ENCODE assay signal across 20 cellular contexts in the genomic region with DNA sequence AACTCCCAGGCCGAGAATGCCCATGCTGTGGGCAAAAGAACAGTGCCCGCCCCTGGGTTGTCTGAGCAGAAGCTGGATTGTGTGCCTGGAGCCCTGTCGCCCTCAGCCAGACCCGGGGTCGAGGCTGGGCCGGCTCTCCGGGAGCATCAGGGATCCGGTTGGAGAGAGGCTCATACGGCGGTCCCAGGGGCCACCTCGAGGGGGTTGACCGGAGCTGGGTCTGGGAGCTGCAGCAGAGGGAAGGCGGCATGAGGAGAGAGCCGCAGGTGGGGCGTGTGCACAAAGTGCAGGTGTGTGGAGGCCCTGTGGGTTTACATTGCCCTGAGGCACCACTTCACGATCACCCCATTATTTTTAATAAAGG. TPM values are rescaled to one million over a fixed set of nuclear protein-coding genes. Genes with fewer than 3 reads are reported as not detected.
DNase-seq lines count a peak whose midpoint lies in the region; ATAC-seq and TF ChIP-seq lines count a peak whose summit lies in the region.
"Had no signal": no experiment of that assay in that cellular context is flagged by ENCODE, and none has a peak within 500 bp of the region (broad histone marks: within the 10 kb centered on the region; RNA-seq: fewer than 3 reads in every experiment).

No MANE protein-coding gene starts in this region.

- H3K4me1 Mint-ChIP-seq in activated naive CD8-positive, alpha-beta T cell treated with anti-CD3 and anti-CD28 coated beads, Interleukin-2, amount 10 ng/mL, durations not matched to agents 7 days and 5 days = peaks cover 52% of the 10 kb centered on the region
- H3K4me1 Mint-ChIP-seq in activated naive CD8-positive, alpha-beta T cell treated with anti-CD3 and anti-CD28 coated beads for 36 hours = peaks cover 43% of the 10 kb centered on the region
- peaks cover 73 to 89% of the 10 kb centered on the region in 2 donors for H3K4me1 Mint-ChIP-seq in natural killer cell treated with Interleukin-12 subunit alpha and Interleukin-12 subunit beta and Interleukin-15 and Interleukin-18, amount 100 ng/mL, for 72 hours (ENCODE audit: low read depth in 2 of 2)
- peaks cover 18 to 64% of the 10 kb centered on the region in 2 donors for H3K4me1 Mint-ChIP-seq in stimulated activated naive B cell treated with anti-CD40 and anti-IgM and Interleukin-4, amounts not matched to agents 10 μg/mL and 1 μg/mL and 100 μg/mL, for 72 hours

- no peak for TF ChIP-seq POLR2A in right lobe of liver (IDR thresholded peaks at IDR 0.05)

- CTCF ChIA-PET in Panc1 (lab: Charles Lee) = no interaction called here

- peaks cover 40% of the 10 kb centered on the region for H3K36me3 Mint-ChIP-seq in activated naive CD8-positive, alpha-beta T cell treated with anti-CD3 and anti-CD28 coated beads, Interleukin-2, amount 10 ng/mL, durations not matched to agents 7 days and 5 days
- H3K36me3 Mint-ChIP-seq in activated naive CD8-positive, alpha-beta T cell treated with anti-CD3 and anti-CD28 coated beads for 36 hours = peaks cover 34% of the 10 kb centered on the region
- peaks cover 7% of the 10 kb centered on the region for H3K36me3 Mint-ChIP-seq in natural killer cell treated with Interleukin-12 subunit alpha and Interleukin-12 subunit beta and Interleukin-15 and Interleukin-18, amount 100 ng/mL, for 72 hours
- H3K36me3 Mint-ChIP-seq in stimulated activated naive B cell treated with anti-CD40 and anti-IgM and Interleukin-4, amounts not matched to agents 10 μg/mL and 1 μg/mL and 100 μg/mL, for 72 hours = peaks cover 33 to 54% of the 10 kb centered on the region in 2 donors

- no peaks in the 10 kb centered on the region for H3K27me3 ChIP-seq in Panc1 (ENCODE audit: control insufficient read depth, insufficient read depth, low read length)
- no peaks in the 10 kb centered on the region for H3K27me3 ChIP-seq in right lobe of liver
- H3K27me3 ChIP-seq: MG63 had no signal

- H3K27me3 Mint-ChIP-seq in activated naive CD8-positive, alpha-beta T cell treated with anti-CD3 and anti-CD28 coated beads, Interleukin-2, amount 10 ng/mL, durations not matched to agents 7 days and 5 days = no peaks in the 10 kb centered on the region
- H3K27me3 Mint-ChIP-seq in activated naive CD8-positive, alpha-beta T cell treated with anti-CD3 and anti-CD28 coated beads for 36 hours = no peaks in the 10 kb centered on the region
- H3K27me3 Mint-ChIP-seq in natural killer cell treated with Interleukin-12 subunit alpha and Interleukin-12 subunit beta and Interleukin-15 and Interleukin-18, amount 100 ng/mL, for 72 hours = no peaks in the 10 kb centered on the region
- no peaks in the 10 kb centered on the region for H3K27me3 Mint-ChIP-seq in stimulated activated naive B cell treated with anti-CD40 and anti-IgM and Interleukin-4, amounts not matched to agents 10 μg/mL and 1 μg/mL and 100 μg/mL, for 72 hours

- POLR2A ChIA-PET in activated naive CD8-positive, alpha-beta T cell treated with anti-CD3 and anti-CD28 coated beads, Interleukin-2, amount 10 ng/mL, durations not matched to agents 7 days and 5 days (lab: Charles Lee) = interaction anchor here (2.1 kb wide), 1 partner anchor 38 kb away, joined by 5 read pairs; no protein-coding TSS in a partner anchor
- POLR2A ChIA-PET in Panc1 (lab: Charles Lee) = no interaction called here

- peak overlapping the region; percentile 30; the same call in 1 of the 2 replicates for H3K27ac ChIP-seq in Panc1 (ENCODE audit: low read length)
- H3K27ac ChIP-seq in right lobe of liver = no peak overlapping the region
- H3K27ac ChIP-seq: C4-2B, KMS-11 had no signal

- no TSS peak for BruUV-seq in Panc1 (replicated peaks; lab: Mats Ljungman, UMichigan)

- no peak for TF ChIP-seq CTCF in Panc1 (IDR thresholded peaks at IDR 0.05)
- TF ChIP-seq CTCF in right lobe of liver (IDR thresholded peaks at IDR 0.05) = no peak

- no peak for ATAC-seq in activated naive CD8-positive, alpha-beta T cell treated with anti-CD3 and anti-CD28 coated beads, Interleukin-2, amount 10 ng/mL, durations not matched to agents 7 days and 5 days (ENCODE audit: low read depth)
- no peak for ATAC-seq in Panc1
- ATAC-seq in natural killer cell treated with Interleukin-12 subunit alpha and Interleukin-12 subunit beta and Interleukin-15 and Interleukin-18, amount 100 ng/mL, for 72 hours = no peak
- ATAC-seq in stimulated activated naive B cell treated with anti-CD40 and anti-IgM and Interleukin-4, amounts not matched to agents 10 μg/mL and 1 μg/mL and 100 μg/mL, for 72 hours (replicated peaks) = no peak
- no peak for ATAC-seq in right lobe of liver
- ATAC-seq: PC-3 had no signal

- in situ Hi-C loops in Panc1 (cut with HindIII; ENCODE audit: low pct_unique_long_range_greater_than_20kb, low sequenced_read_pairs) = no loop called here

- H3K36me3 ChIP-seq in Panc1 (ENCODE audit: control insufficient read depth, insufficient read depth, low read length) (no peaks in the 10 kb centered on the region), right lobe of liver (peaks cover 0 to 10% (median 0%) of the 10 kb centered on the region in 4 donors)
- H3K36me3 ChIP-seq: HAP-1, MG63 had no signal

- DNase-seq in activated naive CD8-positive, alpha-beta T cell treated with anti-CD3 and anti-CD28 coated beads, Interleukin-2, amount 10 ng/mL, durations not matched to agents 7 days and 5 days = no peak
- DNase-seq in activated naive CD8-positive, alpha-beta T cell treated with anti-CD3 and anti-CD28 coated beads for 36 hours = no peak
- DNase-seq in Panc1 (ENCODE audit: low read depth, low spot score) (no peak), NCI-H2196 treated with DMSO at 0.1 percent for 48 hours (lab: John Stamatoyannopoulos, UW; ENCODE audit: unreplicated experiment) (no peak), right lobe of liver (no peak), NCI-H2171 (lab: John Stamatoyannopoulos, UW) (no peak)
- no peak for DNase-seq in natural killer cell treated with Interleukin-12 subunit alpha and Interleukin-12 subunit beta and Interleukin-15 and Interleukin-18, amount 100 ng/mL, for 72 hours (ENCODE audit: low spot score)
- no peak for DNase-seq in stimulated activated naive B cell treated with anti-CD40 and anti-IgM and Interleukin-4, amounts not matched to agents 10 μg/mL and 1 μg/mL and 100 μg/mL, for 72 hours
- DNase-seq: COR-L47, DMS153, EL, MG63, NCI-H1092, NCI-H1930, NCI-H748 treated with DMSO at 0.1 percent for 48 hours, PC-3 had no signal

- peak overlapping the region; percentile 45 for H3K27ac Mint-ChIP-seq in activated naive CD8-positive, alpha-beta T cell treated with anti-CD3 and anti-CD28 coated beads, Interleukin-2, amount 10 ng/mL, durations not matched to agents 7 days and 5 days
- no peak overlapping the region for H3K27ac Mint-ChIP-seq in activated naive CD8-positive, alpha-beta T cell treated with anti-CD3 and anti-CD28 coated beads for 36 hours
- peak overlapping the region; percentile 95 to 99 for H3K27ac Mint-ChIP-seq in natural killer cell treated with Interleukin-12 subunit alpha and Interleukin-12 subunit beta and Interleukin-15 and Interleukin-18, amount 100 ng/mL, for 72 hours
- peak overlapping the region; percentile 51 for H3K27ac Mint-ChIP-seq in stimulated activated naive B cell treated with anti-CD40 and anti-IgM and Interleukin-4, amounts not matched to agents 10 μg/mL and 1 μg/mL and 100 μg/mL, for 72 hours

- no peak overlapping the region for H3K4me3 ChIP-seq in Panc1 (ENCODE audit: low read depth in 2 of 2, low read length in 2 of 2)
- no peak overlapping the region for H3K4me3 ChIP-seq in right lobe of liver
- H3K4me3 ChIP-seq: HAP-1, MG63 had no signal

- H3K4me1 ChIP-seq in Panc1 (ENCODE audit: control insufficient read depth, insufficient read depth, low read length) (peaks cover 52% of the 10 kb centered on the region), right lobe of liver (peaks cover 0 to 8% (median 0%) of the 10 kb centered on the region in 4 donors)
- H3K4me1 ChIP-seq: HAP-1 had no signal

- H3K4me3 Mint-ChIP-seq in activated naive CD8-positive, alpha-beta T cell treated with anti-CD3 and anti-CD28 coated beads, Interleukin-2, amount 10 ng/mL, durations not matched to agents 7 days and 5 days = no peak overlapping the region
- H3K4me3 Mint-ChIP-seq in activated naive CD8-positive, alpha-beta T cell treated with anti-CD3 and anti-CD28 coated beads for 36 hours = no peak overlapping the region
- H3K4me3 Mint-ChIP-seq in natural killer cell treated with Interleukin-12 subunit alpha and Interleukin-12 subunit beta and Interleukin-15 and Interleukin-18, amount 100 ng/mL, for 72 hours = peak overlapping the region; percentile 70
- no peak overlapping the region for H3K4me3 Mint-ChIP-seq in stimulated activated naive B cell treated with anti-CD40 and anti-IgM and Interleukin-4, amounts not matched to agents 10 μg/mL and 1 μg/mL and 100 μg/mL, for 72 hours

- H3K9me3 ChIP-seq in Panc1 (ENCODE audit: control insufficient read depth, insufficient read depth, low read depth, low read length) (no peaks in the 10 kb centered on the region), right lobe of liver (no peaks in the 10 kb centered on the region)
- H3K9me3 ChIP-seq: HAP-1, MG63 had no signal

- intact Hi-C loops in Panc1 (cut with micrococcal nuclease; ENCODE audit: unreplicated experiment) = no loop called here
- intact Hi-C loops in right lobe of liver (cut with DNase I) = no loop called here

- WGBS in right lobe of liver (ENCODE audit: insufficient coverage, low coverage, low lambda C conversion rate, missing lambda C conversion rate) = 91% methylated on average over 7 of the region's 16 CpGs

- H3K9me3 Mint-ChIP-seq in activated naive CD8-positive, alpha-beta T cell treated with anti-CD3 and anti-CD28 coated beads, Interleukin-2, amount 10 ng/mL, durations not matched to agents 7 days and 5 days = no peaks in the 10 kb centered on the region
- no peaks in the 10 kb centered on the region for H3K9me3 Mint-ChIP-seq in activated naive CD8-positive, alpha-beta T cell treated with anti-CD3 and anti-CD28 coated beads for 36 hours
- H3K9me3 Mint-ChIP-seq in natural killer cell treated with Interleukin-12 subunit alpha and Interleukin-12 subunit beta and Interleukin-15 and Interleukin-18, amount 100 ng/mL, for 72 hours = no peaks in the 10 kb centered on the region
- H3K9me3 Mint-ChIP-seq in stimulated activated naive B cell treated with anti-CD40 and anti-IgM and Interleukin-4, amounts not matched to agents 10 μg/mL and 1 μg/mL and 100 μg/mL, for 72 hours = no peaks in the 10 kb centered on the region

RNA-seq across cellular contexts. Expression of a gene that starts 39.5 kb away (rescaled TPM):
- total RNA-seq in activated naive CD8-positive, alpha-beta T cell treated with anti-CD3 and anti-CD28 coated beads, Interleukin-2, amount 10 ng/mL, durations not matched to agents 7 days and 5 days = 100 to 1,000 TPM; 138 to 148 TPM
- 10 to 100 TPM; 41.2 to 45.9 TPM for total RNA-seq in activated naive CD8-positive, alpha-beta T cell treated with anti-CD3 and anti-CD28 coated beads for 36 hours
- 88.8 TPM for total RNA-seq in Panc1 (2021; ENCODE audit: unreplicated experiment)
- polyA plus RNA-seq in Panc1 (2012; ENCODE audit: insufficient read length) = 59.2 TPM
- total RNA-seq in natural killer cell treated with Interleukin-12 subunit alpha and Interleukin-12 subunit beta and Interleukin-15 and Interleukin-18, amount 100 ng/mL, for 72 hours = 10 to 100 TPM; 62.5 to 77.6 TPM
- 10 to 100 TPM; 24.0 to 40.8 (median 27.6) TPM for total RNA-seq in right lobe of liver
- total RNA-seq: A673 had no signal
